8 cellular contexts compared by ENCODE assay signal in the genomic region with DNA sequence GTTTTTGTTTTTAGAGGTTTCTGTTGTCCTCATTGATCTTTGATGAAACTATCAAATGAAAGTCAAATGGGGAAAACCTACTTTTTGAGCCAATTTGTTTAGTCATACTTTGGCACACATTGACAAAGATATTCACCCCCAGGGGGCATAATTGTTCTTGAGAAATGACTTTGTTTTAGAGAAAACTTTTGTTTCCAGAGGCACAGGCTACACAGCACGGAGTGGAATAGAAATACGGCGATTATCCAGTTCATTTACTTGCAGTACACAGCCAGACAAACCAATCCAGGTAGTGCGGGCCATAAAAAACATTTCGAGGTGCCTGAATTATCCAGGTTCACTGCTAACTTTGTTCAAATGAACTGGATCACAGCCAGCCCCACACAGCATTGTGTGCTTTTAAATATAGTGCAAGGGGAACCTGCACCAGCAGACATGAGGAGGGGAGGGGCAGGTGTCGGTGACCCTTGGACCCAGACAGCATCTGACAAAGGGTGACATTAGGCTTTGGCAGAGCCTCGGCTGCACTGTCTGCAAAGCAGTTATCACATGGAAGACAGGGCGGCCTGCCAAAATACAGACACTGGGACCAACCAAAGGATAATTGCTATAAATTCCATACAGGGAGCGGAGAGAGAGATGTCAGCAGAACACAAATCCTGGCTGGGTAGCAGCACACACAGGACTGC.
A peak's percentile ranks its signal among the peaks of the same experiment; 100 is the strongest.
DNase-seq lines count a peak whose midpoint lies in the region; ATAC-seq and TF ChIP-seq lines count a peak whose summit lies in the region.

No MANE protein-coding gene starts in this region.

- H3K36me3 Mint-ChIP-seq in brain, result no peaks in the 10 kb centered on the region
- no peaks in the 10 kb centered on the region for H3K36me3 Mint-ChIP-seq in mesothelial cell of epicardium

- H3K27ac ChIP-seq in uterus, result no peak overlapping the region

- H3K36me3 ChIP-seq in kidney epithelial cell (ENCODE audit: control insufficient read depth, insufficient read depth, low read length) (no peaks in the 10 kb centered on the region), uterus (no peaks in the 10 kb centered on the region)

- H3K9me3 ChIP-seq in uterus, result no peaks in the 10 kb centered on the region

- no peak for TF ChIP-seq CTCF in brain (conservative IDR thresholded peaks at IDR 0.05)
- peak; percentile 13 for TF ChIP-seq CTCF in kidney epithelial cell (IDR thresholded peaks at IDR 0.05; ENCODE audit: insufficient read depth, low read length, poor library complexity, severe bottlenecking)
- no peak for TF ChIP-seq CTCF in uterus (IDR thresholded peaks at IDR 0.05)
- TF ChIP-seq CTCF in mesothelial cell of epicardium (IDR thresholded peaks at IDR 0.05; ENCODE audit: unreplicated experiment), result no peak

- H3K9me3 Mint-ChIP-seq in brain (peaks cover 0 to 5% (median 2%) of the 10 kb centered on the region in 5 experiments), mesothelial cell of epicardium (peaks cover 5% of the 10 kb centered on the region)
- no peaks in the 10 kb centered on the region for H3K9me3 Mint-ChIP-seq in stimulated activated naive CD8-positive, alpha-beta T cell treated with anti-CD3 and anti-CD28 coated beads, Interleukin-15, amount 100 ng/mL, for 72 hours

- H3K4me1 Mint-ChIP-seq in brain (peaks cover 30% of the 10 kb centered on the region), mesothelial cell of epicardium (peaks cover 26% of the 10 kb centered on the region)
- H3K4me1 Mint-ChIP-seq in stimulated activated naive CD8-positive, alpha-beta T cell treated with anti-CD3 and anti-CD28 coated beads, Interleukin-15, amount 100 ng/mL, for 72 hours, result no peaks in the 10 kb centered on the region

- H3K4me3 Mint-ChIP-seq in brain (no peak overlapping the region), mesothelial cell of epicardium (no peak overlapping the region)
- H3K4me3 Mint-ChIP-seq in stimulated activated naive CD8-positive, alpha-beta T cell treated with anti-CD3 and anti-CD28 coated beads, Interleukin-15, amount 100 ng/mL, for 72 hours, result no peak overlapping the region

- H3K4me3 ChIP-seq in kidney epithelial cell (ENCODE audit: low read depth, low read length) (no peak overlapping the region), uterus (no peak overlapping the region)

- H3K27me3 ChIP-seq in kidney epithelial cell (ENCODE audit: control insufficient read depth, insufficient read depth, low read length) (no peaks in the 10 kb centered on the region), uterus (no peaks in the 10 kb centered on the region)

- DNase-seq in ELR (ENCODE audit: low read depth) (peak; percentile 41), MV-4-11 (lab: John Stamatoyannopoulos, UW) (peak; percentile 49), kidney epithelial cell (ENCODE audit: low read depth) (no peak), uterus (no peak), ecto neural progenitor cell (ENCODE audit: low spot score) (no peak), mesothelial cell of epicardium (ENCODE audit: low spot score in 2 of 2, unreplicated experiment in 2 of 2) (no peak)
- no peak for DNase-seq in stimulated activated naive CD8-positive, alpha-beta T cell treated with anti-CD3 and anti-CD28 coated beads, Interleukin-15, amount 100 ng/mL, for 72 hours

- peaks cover 6% of the 10 kb centered on the region for H3K27me3 Mint-ChIP-seq in brain
- H3K27me3 Mint-ChIP-seq in stimulated activated naive CD8-positive, alpha-beta T cell treated with anti-CD3 and anti-CD28 coated beads, Interleukin-15, amount 100 ng/mL, for 72 hours, result peaks cover 12% of the 10 kb centered on the region
- peaks cover 3% of the 10 kb centered on the region for H3K27me3 Mint-ChIP-seq in mesothelial cell of epicardium (ENCODE audit: low read depth)

- intact Hi-C loops in uterus (cut with DNase I; ENCODE audit: low total_unique reads), result no loop called here

- ATAC-seq in stimulated activated naive CD8-positive, alpha-beta T cell treated with anti-CD3 and anti-CD28 coated beads, Interleukin-15, amount 100 ng/mL, for 72 hours, result no peak

- H3K27ac Mint-ChIP-seq in brain, result peak overlapping the region in 4 of 5 experiments; percentile 19 to 71 (median 44)
- peak overlapping the region in 1 of 2 donors; percentile 55 for H3K27ac Mint-ChIP-seq in stimulated activated naive CD8-positive, alpha-beta T cell treated with anti-CD3 and anti-CD28 coated beads, Interleukin-15, amount 100 ng/mL, for 72 hours
- H3K27ac Mint-ChIP-seq in mesothelial cell of epicardium, result no peak overlapping the region

- TF ChIP-seq POLR2A in uterus (IDR thresholded peaks at IDR 0.05), result no peak

- H3K4me1 ChIP-seq in uterus, result no peaks in the 10 kb centered on the region

Comparison
In these comparisons a context has a peak if more than half of its experiments do, and no peak if none do; other contexts are left out.
1. DNase-seq: peak in ELR (single experiment) and MV-4-11 (single experiment); none in kidney epithelial cell (single experiment), uterus (0 of 2), ecto neural progenitor cell (single experiment), stimulated activated naive CD8-positive, alpha-beta T cell treated with anti-CD3 and anti-CD28 coated beads, Interleukin-15, amount 100 ng/mL, for 72 hours (0 of 2) and mesothelial cell of epicardium (0 of 2).